ENCODE assay signal across 25 cellular contexts in genomic region chr4:135283934-135284333, GRCh38.
A peak's percentile ranks its signal among the peaks of the same experiment; 100 is the strongest.
DNase-seq lines count a peak whose midpoint lies in the region; ATAC-seq, FAIRE-seq and TF ChIP-seq lines count a peak whose summit lies in the region.
"Had no signal": no experiment of that assay in that cellular context is flagged by ENCODE, and none has a peak within 500 bp of the region (broad histone marks: within the 10 kb centered on the region; RNA-seq: fewer than 3 reads in every experiment).

No MANE protein-coding gene starts in this region.

- no peak overlapping the region for H3K4ac ChIP-seq in IMR-90 (ENCODE audit: low read depth, low read length)

- TF ChIP-seq EP300 in K562 (IDR thresholded peaks at IDR 0.05; ENCODE audit: low read length): no peak

- H3K4me3 ChIP-seq in IMR-90 (ENCODE audit: insufficient read depth, low read depth, low read length): no peak overlapping the region
- no peak overlapping the region for H3K4me3 ChIP-seq in K562
- H3K4me3 ChIP-seq: BLaER1 had no signal

- H3K9ac ChIP-seq in IMR-90 (ENCODE audit: low read depth, low read length) (no peak overlapping the region), K562 (ENCODE audit: insufficient read depth in 1 of 2, low read depth in 2 of 2, low read length in 2 of 2) (no peak overlapping the region)
- H3K9ac ChIP-seq: BLaER1 had no signal

- H3K79me1 ChIP-seq in IMR-90 (ENCODE audit: low read depth in 1 of 2, low read length in 2 of 2): no peaks in the 10 kb centered on the region

- BruUV-seq in IMR-90 (replicated peaks; lab: Mats Ljungman, UMichigan) (no TSS peak), K562 (replicated peaks; lab: Mats Ljungman, UMichigan) (no TSS peak)

- no peak overlapping the region for H2BK20ac ChIP-seq in IMR-90 (ENCODE audit: low read depth, low read length)

- dilution Hi-C loops in IMR-90 (cut with HindIII; ENCODE audit: low sequenced_read_pairs, unreplicated experiment): no loop called here

- no peaks in the 10 kb centered on the region for H3K79me2 ChIP-seq in K562 (ENCODE audit: control insufficient read depth, insufficient read depth, low read length)

- no peaks in the 10 kb centered on the region for H3K4me1 ChIP-seq in IMR-90 (ENCODE audit: control insufficient read depth, insufficient read depth, low read length)
- H3K4me1 ChIP-seq in K562 (replicated peaks in 1 of 2; ENCODE audit: control insufficient read depth in 2 of 2, insufficient read depth in 2 of 2, low read length in 2 of 2): no peaks in the 10 kb centered on the region
- H3K4me1 ChIP-seq: BE2C, BLaER1 had no signal

- TF ChIP-seq POLR2A in IMR-90 (IDR thresholded peaks at IDR 0.05; ENCODE audit: low read depth, low read length) (no peak), K562 (conservative IDR thresholded peaks at IDR 0.05) (no peak)

- FAIRE-seq in A204.1 (lab: Jason Lieb, UNC): peak; percentile 25
- no peak for FAIRE-seq in K562 (lab: Jason Lieb, UNC)
- FAIRE-seq: GM12891, GM19239 had no signal

- H3K9me3 ChIP-seq in IMR-90 (ENCODE audit: control insufficient read depth, insufficient read depth, low read length): no peaks in the 10 kb centered on the region
- no peaks in the 10 kb centered on the region for H3K9me3 ChIP-seq in K562 (replicated peaks; ENCODE audit: control insufficient read depth, insufficient read depth, low read depth, low read length)
- H3K9me3 ChIP-seq: BE2C, BLaER1 had no signal

- H3K36me3 ChIP-seq in IMR-90 (ENCODE audit: control insufficient read depth, insufficient read depth, low read length) (no peaks in the 10 kb centered on the region), K562 (ENCODE audit: control insufficient read depth, insufficient read depth, low read length) (no peaks in the 10 kb centered on the region)
- H3K36me3 ChIP-seq: BE2C, BLaER1 had no signal

- H2AFZ ChIP-seq in IMR-90 (replicated peaks; ENCODE audit: low read length, poor library complexity) (no peak overlapping the region), K562 (ENCODE audit: low read depth, low read length) (no peak overlapping the region)

- TF ChIP-seq RAD21 in IMR-90 (IDR thresholded peaks at IDR 0.05; ENCODE audit: low read length) (no peak), K562 (CRISPR knock-in tag; conservative IDR thresholded peaks at IDR 0.05 in 1 of 2, IDR thresholded peaks at IDR 0.05 in 1 of 2) (no peak)

- H3K4me2 ChIP-seq in IMR-90 (ENCODE audit: low read depth, low read length) (no peak overlapping the region), K562 (ENCODE audit: insufficient read depth, low read length) (no peak overlapping the region)
- H3K4me2 ChIP-seq: BLaER1 had no signal

- H3K27me3 ChIP-seq in IMR-90 (ENCODE audit: control insufficient read depth, insufficient read depth, low read length): no peaks in the 10 kb centered on the region
- H3K27me3 ChIP-seq in K562 (ENCODE audit: control insufficient read depth in 2 of 2, insufficient read depth in 2 of 2, low read length in 2 of 2): no peaks in the 10 kb centered on the region
- H3K27me3 ChIP-seq: BE2C, BLaER1 had no signal

- no peak overlapping the region for H4K5ac ChIP-seq in IMR-90 (ENCODE audit: low read depth, low read length)

- H2BK5ac ChIP-seq in IMR-90 (ENCODE audit: low read depth, low read length, poor library complexity, severe bottlenecking): no peak overlapping the region

- DNase-seq in NCI-H82 (lab: John Stamatoyannopoulos, UW): peak; percentile 4
- DNase-seq in NCI-H82 treated with DMSO at 0.1 percent for 48 hours (lab: John Stamatoyannopoulos, UW; ENCODE audit: unreplicated experiment): no peak
- no peak for DNase-seq in IMR-90
- DNase-seq in K562 (ENCODE audit: extremely low read depth in 1 of 4, low spot score in 3 of 4): no peak
- no peak for DNase-seq in iPS-NIHi7 (ENCODE audit: extremely low spot score)
- DNase-seq: ACHN; BE2C; C1 segment of cervical spinal cord; CD4-positive, alpha-beta memory T cell; CD4-positive, CD25-positive, alpha-beta regulatory T cell; CD8-positive, alpha-beta memory T cell; COR-L47; DMS 273 treated with DMSO at 0.1 percent for 48 hours; DMS153; DMS53; DMS79; DND-41; EL; GF-D8 had no signal

- H3K56ac ChIP-seq in IMR-90 (ENCODE audit: extremely low read depth, insufficient read depth, low read length): no peak overlapping the region

- in situ Hi-C loops in IMR-90 (cut with MboI; ENCODE audit: low sequenced_read_pairs): no loop called here
- in situ Hi-C loops in K562 (cut with MboI): no loop called here

- intact Hi-C loops in IMR-90 (cut with micrococcal nuclease) (no loop called here), K562 (cut with micrococcal nuclease) (no loop called here)

- no peaks in the 10 kb centered on the region for H4K20me1 ChIP-seq in IMR-90 (ENCODE audit: insufficient read depth, low read length)
- no peaks in the 10 kb centered on the region for H4K20me1 ChIP-seq in K562 (replicated peaks; ENCODE audit: control insufficient read depth, insufficient read depth, low read length)
- H4K20me1 ChIP-seq: BLaER1 had no signal

- no peak overlapping the region for H4K91ac ChIP-seq in IMR-90 (ENCODE audit: insufficient read depth, low read depth, low read length)

- H4K8ac ChIP-seq in IMR-90 (ENCODE audit: low read depth in 2 of 2, low read length in 2 of 2): no peak overlapping the region

- H3K9me1 ChIP-seq in IMR-90 (ENCODE audit: insufficient read depth, low read length) (no peaks in the 10 kb centered on the region), K562 (ENCODE audit: control insufficient read depth, insufficient read depth, low read length) (no peaks in the 10 kb centered on the region)

- POLR2A ChIA-PET in IMR-90 (lab: Charles Lee; ENCODE audit: unreplicated experiment): no interaction called here
- POLR2A ChIA-PET in K562 (lab: Yijun Ruan, JAX): no interaction called here

- no peak overlapping the region for H2AK9ac ChIP-seq in IMR-90 (replicated peaks; ENCODE audit: low read depth, low read length, poor library complexity)

- no peak overlapping the region for H2BK15ac ChIP-seq in IMR-90 (ENCODE audit: low read depth, low read length)

- ATAC-seq in IMR-90 (ENCODE audit: low read depth): no peak
- no peak for ATAC-seq in K562
- ATAC-seq in SK-N-SH treated with all-trans-retinoic acid at 6 μM for 48 hours: no peak

- H2AK5ac ChIP-seq in IMR-90 (ENCODE audit: low read depth, low read length): no peak overlapping the region

- H3K14ac ChIP-seq in IMR-90 (replicated peaks; ENCODE audit: low read depth, low read length): no peak overlapping the region

- no peak for TF ChIP-seq CTCF in IMR-90 (conservative IDR thresholded peaks at IDR 0.05; ENCODE audit: low read depth, low read length)
- TF ChIP-seq CTCF in K562 (IDR thresholded peaks at IDR 0.05 in 2 of 3, conservative IDR thresholded peaks at IDR 0.05 in 1 of 3; ENCODE audit: insufficient read depth in 2 of 3, low read depth in 1 of 3, low read length in 3 of 3): no peak

- CTCF ChIA-PET in IMR-90 (lab: Yijun Ruan, JAX) (no interaction called here), K562 (lab: Yijun Ruan, JAX; ENCODE audit: low intra/inter-chr PET ratio) (no interaction called here)

- H3K27ac ChIP-seq in IMR-90 (ENCODE audit: insufficient read depth, low read length) (no peak overlapping the region), K562 (ENCODE audit: extremely low read depth, low read depth, low read length) (no peak overlapping the region)
- H3K27ac ChIP-seq: 22Rv1, BLaER1 had no signal

- H2BK120ac ChIP-seq in IMR-90 (ENCODE audit: low read depth, low read length): no peak overlapping the region

- no peak overlapping the region for H3K18ac ChIP-seq in IMR-90 (ENCODE audit: low read depth, low read length)

- H3K23ac ChIP-seq in IMR-90 (ENCODE audit: low read depth, low read length): no peak overlapping the region

TF ChIP-seq in IMR-90, 13 proteins besides CTCF, POLR2A, EP300 and RAD21:
- TF ChIP-seq CEBPB (IDR thresholded peaks at IDR 0.05; ENCODE audit: low read depth, low read length) (peak; percentile 61), RFX5 (IDR thresholded peaks at IDR 0.05; ENCODE audit: low read depth, low read length) (no peak)

TF ChIP-seq in K562, 482 proteins besides CTCF, POLR2A, EP300 and RAD21:
- 0 out of 2 replicates have a peak, but pooled peaks have one; percentile 14 for TF ChIP-seq CEBPB (tag; IDR thresholded peaks at IDR 0.05)
- peak; percentile 29; the same call in 1 of the 2 replicates for TF ChIP-seq ATF3 (IDR thresholded peaks at IDR 0.05)
- no peak for TF ChIP-seq ATF3 (CRISPR knock-in tag; conservative IDR thresholded peaks at IDR 0.05)
- TF ChIP-seq ZNF507 (tag; conservative IDR thresholded peaks at IDR 0.05): no peak
- no peak for TF ChIP-seq CEBPG (CRISPR knock-in tag; IDR thresholded peaks at IDR 0.05)
- peak in 1 of 2 experiments; percentile 70; a peak in 2 of 4 replicates for TF ChIP-seq CEBPG (tag; conservative IDR thresholded peaks at IDR 0.05 in 1 of 2, IDR thresholded peaks at IDR 0.05 in 1 of 2)
TF ChIP-seq in K562: peak in this region for 3.

TF ChIP-seq in SK-N-SH treated with all-trans-retinoic acid at 6 μM for 48 hours, 23 proteins besides CTCF, POLR2A, EP300 and RAD21 (continues in another document):
- TF ChIP-seq BACH2 (CRISPR knock-in tag; IDR thresholded peaks at IDR 0.05; ENCODE audit: borderline replicate concordance) (no peak), ZC3H10 (CRISPR knock-in tag; IDR thresholded peaks at IDR 0.05) (no peak), ZNF8 (CRISPR knock-in tag; IDR thresholded peaks at IDR 0.05) (no peak)
- TF ChIP-seq, protein P1, sequence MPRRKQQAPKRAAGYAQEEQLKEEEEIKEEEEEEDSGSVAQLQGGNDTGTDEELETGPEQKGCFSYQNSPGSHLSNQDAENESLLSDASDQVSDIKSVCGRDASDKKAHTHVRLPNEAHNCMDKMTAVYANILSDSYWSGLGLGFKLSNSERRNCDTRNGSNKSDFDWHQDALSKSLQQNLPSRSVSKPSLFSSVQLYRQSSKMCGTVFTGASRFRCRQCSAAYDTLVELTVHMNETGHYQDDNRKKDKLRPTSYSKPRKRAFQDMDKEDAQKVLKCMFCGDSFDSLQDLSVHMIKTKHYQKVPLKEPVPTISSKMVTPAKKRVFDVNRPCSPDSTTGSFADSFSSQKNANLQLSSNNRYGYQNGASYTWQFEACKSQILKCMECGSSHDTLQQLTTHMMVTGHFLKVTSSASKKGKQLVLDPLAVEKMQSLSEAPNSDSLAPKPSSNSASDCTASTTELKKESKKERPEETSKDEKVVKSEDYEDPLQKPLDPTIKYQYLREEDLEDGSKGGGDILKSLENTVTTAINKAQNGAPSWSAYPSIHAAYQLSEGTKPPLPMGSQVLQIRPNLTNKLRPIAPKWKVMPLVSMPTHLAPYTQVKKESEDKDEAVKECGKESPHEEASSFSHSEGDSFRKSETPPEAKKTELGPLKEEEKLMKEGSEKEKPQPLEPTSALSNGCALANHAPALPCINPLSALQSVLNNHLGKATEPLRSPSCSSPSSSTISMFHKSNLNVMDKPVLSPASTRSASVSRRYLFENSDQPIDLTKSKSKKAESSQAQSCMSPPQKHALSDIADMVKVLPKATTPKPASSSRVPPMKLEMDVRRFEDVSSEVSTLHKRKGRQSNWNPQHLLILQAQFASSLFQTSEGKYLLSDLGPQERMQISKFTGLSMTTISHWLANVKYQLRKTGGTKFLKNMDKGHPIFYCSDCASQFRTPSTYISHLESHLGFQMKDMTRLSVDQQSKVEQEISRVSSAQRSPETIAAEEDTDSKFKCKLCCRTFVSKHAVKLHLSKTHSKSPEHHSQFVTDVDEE (CRISPR knock-in tag; IDR thresholded peaks at IDR 0.05): no peak
